In the genomic region with DNA sequence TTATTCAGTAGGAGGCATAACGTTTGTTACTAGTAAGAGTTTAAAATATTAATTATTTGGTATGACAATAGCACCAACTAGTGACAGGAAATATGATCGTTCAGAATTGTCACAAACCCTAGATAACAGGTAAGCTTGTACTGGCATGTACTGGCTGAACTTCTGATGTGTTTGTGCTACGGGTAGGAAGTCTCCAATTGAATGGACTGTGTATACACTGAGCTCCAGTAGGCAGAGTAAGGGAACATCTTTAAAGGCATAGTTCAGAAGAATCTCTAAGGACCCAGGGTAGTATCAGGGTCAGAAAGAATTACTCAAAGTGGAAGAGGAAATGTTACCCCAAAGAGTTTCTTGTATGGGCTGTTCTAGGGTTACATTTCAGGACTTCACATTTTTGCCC, we compare ENCODE assay signal across 10 cellular contexts.
DNase-seq lines count a peak whose midpoint lies in the region; ATAC-seq and TF ChIP-seq lines count a peak whose summit lies in the region.
"Had no signal": no experiment of that assay in that cellular context is flagged by ENCODE, and none has a peak within 500 bp of the region (broad histone marks: within the 10 kb centered on the region; RNA-seq: fewer than 3 reads in every experiment).

No MANE protein-coding gene starts in this region.

- POLR2A ChIA-PET in PC-3 (lab: Charles Lee; ENCODE audit: unreplicated experiment) = no interaction called here

- BruUV-seq in PC-3 (replicated peaks; lab: Mats Ljungman, UMichigan) = no TSS peak

- H3K9me3 ChIP-seq in PC-3 (ENCODE audit: low read length) (no peaks in the 10 kb centered on the region), spleen (no peaks in the 10 kb centered on the region)
- H3K9me3 ChIP-seq: SJSA1 had no signal

- ATAC-seq in GM18517 (IDR thresholded peaks at IDR 0.05; ENCODE audit: unreplicated experiment) = peak; percentile 71
- peak; percentile 74 for ATAC-seq in HG02885 (IDR thresholded peaks at IDR 0.05; ENCODE audit: poor library complexity, unreplicated experiment)
- ATAC-seq in PC-3 = no peak
- ATAC-seq in GM19023 (IDR thresholded peaks at IDR 0.05; ENCODE audit: unreplicated experiment) = no peak

- no peak overlapping the region for H3K27ac ChIP-seq in PC-3 (ENCODE audit: low read length)
- H3K27ac ChIP-seq in spleen = no peak overlapping the region
- no peak overlapping the region for H3K27ac ChIP-seq in caudate nucleus (ENCODE audit: low read depth, low read length)
- H3K27ac ChIP-seq: SJSA1 had no signal

- no peak for TF ChIP-seq POLR2A in spleen (IDR thresholded peaks at IDR 0.05)

- H3K4me2 ChIP-seq in PC-3 (ENCODE audit: low read length) = no peak overlapping the region

- H3K9ac ChIP-seq in PC-3 (ENCODE audit: low read length) = no peak overlapping the region

- H3K9me2 ChIP-seq in PC-3 (replicated peaks; ENCODE audit: low read length) = no peaks in the 10 kb centered on the region

- H3F3A ChIP-seq in PC-3 (ENCODE audit: low read length, unreplicated experiment) = no peaks in the 10 kb centered on the region

- TF ChIP-seq CTCF in PC-3 (conservative IDR thresholded peaks at IDR 0.05; ENCODE audit: low read depth, low read length) (peak; percentile 14; the same call in 1 of the 2 replicates), spleen (IDR thresholded peaks at IDR 0.05 in 8 of 11, conservative IDR thresholded peaks at IDR 0.05 in 3 of 11) (no peak)

- 16 to 37% (median 30%) methylated on average over 3 of the region's 3 CpGs for WGBS in spleen, 5 donors

- H3K4me1 ChIP-seq in PC-3 (ENCODE audit: insufficient read depth, low read length) = no peaks in the 10 kb centered on the region
- no peaks in the 10 kb centered on the region for H3K4me1 ChIP-seq in spleen
- H3K4me1 ChIP-seq: SJSA1 had no signal

- H3K36me3 ChIP-seq in PC-3 (ENCODE audit: low read depth, low read length) (no peaks in the 10 kb centered on the region), spleen (no peaks in the 10 kb centered on the region)
- H3K36me3 ChIP-seq: SJSA1 had no signal

- no peaks in the 10 kb centered on the region for H4K20me1 ChIP-seq in PC-3 (ENCODE audit: low read length)

- no peak overlapping the region for H3K4me3 ChIP-seq in PC-3 (ENCODE audit: low read length)
- H3K4me3 ChIP-seq in spleen = no peak overlapping the region
- H3K4me3 ChIP-seq: SJSA1 had no signal

- no peaks in the 10 kb centered on the region for H3K79me2 ChIP-seq in PC-3 (ENCODE audit: low read length)

- intact Hi-C loops in PC-3 (cut with micrococcal nuclease) (no loop called here), spleen (cut with DNase I; ENCODE audit: low total_unique reads) (no loop called here)

- no peak overlapping the region for H2AFZ ChIP-seq in PC-3 (ENCODE audit: low read length)

- CTCF ChIA-PET in PC-3 (lab: Charles Lee) = no interaction called here

- H3K27me3 ChIP-seq in PC-3 (ENCODE audit: low read length) (no peaks in the 10 kb centered on the region), spleen (replicated peaks in 1 of 7) (peaks cover 0 to 17% (median 0%) of the 10 kb centered on the region in 7 donors)
- H3K27me3 ChIP-seq: SJSA1 had no signal

- DNase-seq in DMS153 (lab: John Stamatoyannopoulos, UW) (peak; percentile 14), PC-3 (peak; percentile 8), spleen (no peak), caudate nucleus (lab: John Stamatoyannopoulos, UW) (no peak), AG20443 (ENCODE audit: low spot score) (no peak)
- DNase-seq: GF-D8 had no signal

Comparison
In these comparisons a context has a peak if more than half of its experiments do, and no peak if none do; other contexts are left out.
1. DNase-seq: peak in DMS153 (single experiment) and PC-3 (single experiment); none in spleen (single experiment), caudate nucleus (0 of 61) and AG20443 (single experiment).
2. ATAC-seq: peak in GM18517 (single experiment) and HG02885 (single experiment); none in PC-3 (single experiment) and GM19023 (single experiment).